In the genomic region with DNA sequence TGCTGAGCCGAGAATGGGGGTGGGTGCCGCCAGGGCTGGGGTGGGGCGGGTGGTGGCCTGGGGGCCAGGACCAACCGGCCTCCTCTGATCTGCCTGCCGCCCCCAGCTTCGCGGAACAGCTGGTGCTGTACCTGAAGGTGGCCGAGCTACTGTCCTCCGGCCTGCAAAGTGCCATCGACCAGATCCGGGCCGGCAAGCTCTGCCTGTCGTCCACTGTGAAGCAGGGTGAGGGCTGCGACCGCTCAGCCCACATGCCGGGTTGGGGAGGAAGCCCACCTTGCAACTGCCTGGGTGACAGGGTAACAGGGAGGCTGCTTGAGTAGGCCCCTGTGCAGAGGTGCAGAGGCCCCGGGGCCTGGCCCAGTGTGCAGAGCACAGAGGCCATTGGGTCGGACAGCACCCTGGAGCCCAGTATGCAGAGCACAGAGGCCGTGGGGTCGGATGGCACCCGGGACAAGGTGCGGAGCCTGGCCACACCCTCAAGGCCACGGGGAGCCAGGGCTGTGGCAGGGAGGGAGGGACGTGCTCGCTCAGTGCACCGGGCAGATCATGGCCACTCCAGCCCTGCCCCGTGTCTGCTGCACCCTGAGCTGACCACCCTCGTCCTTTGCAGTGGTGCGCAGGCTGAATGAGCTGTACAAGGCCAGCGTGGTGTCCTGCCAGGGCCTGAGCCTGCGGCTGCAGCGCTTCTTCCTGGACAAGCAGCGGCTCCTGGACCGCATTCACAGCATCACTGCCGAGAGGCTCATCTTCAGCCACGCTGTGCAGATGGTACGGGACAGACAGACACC, we compare ENCODE assay signal across 22 cellular contexts. TPM values are rescaled to one million over a fixed set of nuclear protein-coding genes. Genes with fewer than 3 reads are reported as not detected.
A peak's percentile ranks its signal among the peaks of the same experiment; 100 is the strongest.
DNase-seq lines count a peak whose midpoint lies in the region; ATAC-seq, FAIRE-seq and TF ChIP-seq lines count a peak whose summit lies in the region.
"Had no signal": no experiment of that assay in that cellular context is flagged by ENCODE, and none has a peak within 500 bp of the region (broad histone marks: within the 10 kb centered on the region; RNA-seq: fewer than 3 reads in every experiment).

No MANE protein-coding gene starts in this region.

- H3K27ac ChIP-seq in HCT116 (ENCODE audit: low read depth, low read length) = no peak overlapping the region
- H3K27ac ChIP-seq in H1 (ENCODE audit: low read depth, low read length) = no peak overlapping the region
- H3K27ac ChIP-seq in neuronal stem cell (replicated peaks; ENCODE audit: low read length) = no peak overlapping the region
- H3K27ac ChIP-seq: 22Rv1 had no signal

- 96% methylated on average over 21 of the region's 37 CpGs; no CpG with 5 or more reads in 1 of the 2 experiments for WGBS in H1 (ENCODE audit: extremely low coverage in 1 of 2, insufficient coverage in 1 of 2, insufficient read length in 1 of 2, insufficient replicate concordance in 2 of 2, low coverage in 1 of 2, low lambda C conversion rate in 2 of 2, missing lambda C conversion rate in 1 of 2), 2 experiments
- WGBS in neuronal stem cell (ENCODE audit: extremely low coverage in 2 of 2, insufficient read length in 2 of 2, insufficient replicate concordance in 1 of 2), 2 donors = no CpG with 5 or more reads among the region's 37 CpGs

- peaks cover 4% of the 10 kb centered on the region; the same call in 1 of the 2 replicates for H3K23me2 ChIP-seq in H1 (ENCODE audit: low read depth, low read length)

- FAIRE-seq in H1 (lab: Jason Lieb, UNC) = no peak
- FAIRE-seq: GM12878, GM18507, H54, RCC 7860 had no signal

- H2AFZ ChIP-seq in HCT116 (ENCODE audit: low read depth, low read length, poor library complexity, severe bottlenecking) (no peak overlapping the region), H1 (ENCODE audit: low read length) (no peak overlapping the region), neuronal stem cell (ENCODE audit: low read length) (no peak overlapping the region)

- H3K4me3 ChIP-seq in HCT116 (replicated peaks in 1 of 2; ENCODE audit: low read depth in 1 of 2, low read length in 2 of 2) (no peak overlapping the region), H1 (ENCODE audit: extremely low read depth in 1 of 4, insufficient read depth in 2 of 4, low read depth in 3 of 4, low read length in 4 of 4) (no peak overlapping the region), neuronal stem cell (ENCODE audit: low read length in 2 of 2) (no peak overlapping the region)
- H3K4me3 ChIP-seq: GM12878 had no signal

- H2AK5ac ChIP-seq in H1 (ENCODE audit: low read depth, low read length) = no peak overlapping the region
- H2AK5ac ChIP-seq in neuronal stem cell (ENCODE audit: low read depth, low read length) = no peak overlapping the region

- ATAC-seq in left cardiac atrium (no peak), Right ventricle myocardium inferior (no peak), HCT116 (peak; percentile 15; the same call in 1 of the 2 replicates), HG03095 (IDR thresholded peaks at IDR 0.05; ENCODE audit: unreplicated experiment) (no peak)
- ATAC-seq: GM12878 had no signal

- H4K5ac ChIP-seq in H1 (ENCODE audit: insufficient read length, low read depth, low read length) = no peak overlapping the region

- H2BK5ac ChIP-seq in H1 (ENCODE audit: low read depth, low read length) (no peak overlapping the region; the same call in 1 of the 2 replicates), neuronal stem cell (ENCODE audit: low read length) (peak overlapping the region; percentile 53)

- TF ChIP-seq POLR2A in HCT116 (IDR thresholded peaks at IDR 0.05; ENCODE audit: borderline replicate concordance, extremely low read depth, insufficient read depth, insufficient read length) (no peak), H1 (IDR thresholded peaks at IDR 0.05; ENCODE audit: control extremely low read depth in 1 of 2, low read depth in 2 of 2, low read length in 2 of 2) (no peak)

- TF ChIP-seq RAD21 in HCT116 (IDR thresholded peaks at IDR 0.05; ENCODE audit: low read depth) = no peak
- TF ChIP-seq RAD21 in H1 (IDR thresholded peaks at IDR 0.05 in 1 of 2, conservative IDR thresholded peaks at IDR 0.05 in 1 of 2; ENCODE audit: low read depth in 2 of 2, low read length in 2 of 2) = no peak

- H3K4me1 ChIP-seq in HCT116 (ENCODE audit: control insufficient read depth in 1 of 2, insufficient read depth in 2 of 2, low read length in 2 of 2) (no peaks in the 10 kb centered on the region), H1 (replicated peaks in 1 of 4; ENCODE audit: control insufficient read depth in 3 of 4, insufficient read depth in 4 of 4, low read length in 3 of 4) (no peaks in the 10 kb centered on the region), neuronal stem cell (ENCODE audit: control insufficient read depth in 2 of 2, insufficient read depth in 1 of 2, low read depth in 1 of 2, low read length in 2 of 2) (no peaks in the 10 kb centered on the region)

- CTCF ChIA-PET in HCT116 (lab: Charles Lee) (no interaction called here), H1 (lab: Charles Lee; ENCODE audit: partially characterized antibody) (interaction anchor here (0.6 to 1.2 kb wide), 4 partner anchors 10 to 183 kb away, joined by 3 to 4 read pairs (median 4); no protein-coding TSS in a partner anchor)

- no peak for TF ChIP-seq EP300 in H1 (IDR thresholded peaks at IDR 0.05; ENCODE audit: borderline replicate concordance in 1 of 2, low read depth in 2 of 2, low read length in 2 of 2)

- H3K36me3 ChIP-seq in HCT116 (ENCODE audit: control insufficient read depth in 1 of 2, insufficient read depth in 2 of 2, low read length in 2 of 2) (peaks cover 0 to 6% of the 10 kb centered on the region in 2 experiments; a peak in 1 of 4 replicates), H1 (ENCODE audit: control insufficient read depth in 2 of 4, insufficient read depth in 4 of 4, low read length in 3 of 4) (peaks cover 9 to 43% (median 26%) of the 10 kb centered on the region in 4 experiments), neuronal stem cell (replicated peaks in 1 of 2; ENCODE audit: control insufficient read depth in 2 of 2, insufficient read depth in 2 of 2, low read length in 2 of 2) (peaks cover 49 to 71% of the 10 kb centered on the region in 2 donors)

- H3K9me3 ChIP-seq in HCT116 (ENCODE audit: control insufficient read depth in 1 of 2, insufficient read depth in 1 of 2, low read depth in 1 of 2, low read length in 2 of 2) = no peaks in the 10 kb centered on the region
- no peaks in the 10 kb centered on the region for H3K9me3 ChIP-seq in H1 (ENCODE audit: insufficient read depth in 2 of 2, low read depth in 1 of 2, low read length in 1 of 2)
- H3K9me3 ChIP-seq in neuronal stem cell (replicated peaks in 1 of 2; ENCODE audit: control insufficient read depth in 2 of 2, insufficient read depth in 1 of 2, low read depth in 1 of 2, low read length in 2 of 2) = no peaks in the 10 kb centered on the region
- H3K9me3 ChIP-seq: SK-N-SH had no signal

- H3K4me2 ChIP-seq in HCT116 (ENCODE audit: low read length) = no peak overlapping the region
- no peak overlapping the region for H3K4me2 ChIP-seq in H1 (ENCODE audit: insufficient read depth in 1 of 2, low read depth in 2 of 2, low read length in 2 of 2)
- H3K4me2 ChIP-seq in neuronal stem cell (ENCODE audit: insufficient read depth, low read length, poor library complexity, severe bottlenecking) = no peak overlapping the region
- H3K4me2 ChIP-seq: SK-N-SH had no signal

- DNase-seq in left cardiac atrium (peak; percentile 18), Right ventricle myocardium inferior (ENCODE audit: missing footprints) (no peak), HCT116 (ENCODE audit: low read depth, low spot score) (no peak), H1 (ENCODE audit: low read depth in 1 of 2, low spot score in 2 of 2) (no peak), neuronal stem cell (ENCODE audit: low spot score) (no peak)
- no peak for DNase-seq in activated CD4-positive, CD25-positive, alpha-beta regulatory T cell (lab: John Stamatoyannopoulos, UW)
- DNase-seq in stimulated activated CD4-positive, alpha-beta T cell treated with anti-CD3 and anti-CD28 coated beads, Interleukin-4, amount 100 ng/mL, for 24 hours = no peak
- DNase-seq: CD4-positive, CD25-positive, alpha-beta regulatory T cell; COR-L47; DMS153; GDM1; NCI-H1092 treated with DMSO at 0.1 percent for 48 hours; NCI-H1694; NCI-H2081 treated with DMSO at 0.1 percent for 48 hours; SHP77 treated with DMSO at 0.1 percent for 48 hours; SK-N-SH had no signal

- H3K9ac ChIP-seq in HCT116 (ENCODE audit: low read length) (no peak overlapping the region), H1 (replicated peaks in 1 of 4; ENCODE audit: extremely low read depth in 1 of 4, low read depth in 3 of 4, low read length in 3 of 4) (no peak overlapping the region), neuronal stem cell (ENCODE audit: low read depth, low read length, poor library complexity) (peak overlapping the region; percentile 60)
- H3K9ac ChIP-seq: SK-N-SH had no signal

- RAD21 ChIA-PET in HCT116 (lab: Charles Lee; ENCODE audit: low non-redundant PET in 1 of 2, low total read pairs in 2 of 2, uncharacterized antibody in 2 of 2, unreplicated experiment in 2 of 2) = no interaction called here

- H3K27me3 ChIP-seq in HCT116 (ENCODE audit: insufficient read depth, low read length) (no peaks in the 10 kb centered on the region), H1 (replicated peaks in 1 of 4; ENCODE audit: control insufficient read depth in 3 of 4, extremely low read depth in 1 of 4, insufficient read depth in 3 of 4, low read length in 3 of 4) (no peaks in the 10 kb centered on the region), neuronal stem cell (ENCODE audit: control insufficient read depth in 3 of 3, insufficient read depth in 3 of 3, low read depth in 1 of 3, low read length in 3 of 3) (no peaks in the 10 kb centered on the region)

- H3K18ac ChIP-seq in H1 (ENCODE audit: extremely low read depth, low read length) (no peak overlapping the region), neuronal stem cell (ENCODE audit: low read length) (peak overlapping the region; percentile 38)

- H3K79me1 ChIP-seq in H1 (ENCODE audit: low read depth, low read length) (no peaks in the 10 kb centered on the region), neuronal stem cell (ENCODE audit: low read depth, low read length) (peaks cover 4% of the 10 kb centered on the region)

- H3K4ac ChIP-seq in H1 (replicated peaks; ENCODE audit: insufficient read length, low read depth, low read length) = no peak overlapping the region
- H3K4ac ChIP-seq in neuronal stem cell (ENCODE audit: low read length) = no peak overlapping the region

- no peak overlapping the region for H2BK20ac ChIP-seq in H1 (ENCODE audit: low read length)

- BruUV-seq in HCT116 (replicated peaks; lab: Mats Ljungman, UMichigan) = no TSS peak

- H3K56ac ChIP-seq in H1 (replicated peaks; ENCODE audit: insufficient read length, low read depth, low read length) = no peak overlapping the region

- H4K8ac ChIP-seq in H1 (ENCODE audit: extremely low read depth, insufficient read depth, low read length) (no peak overlapping the region; the same call in 1 of the 2 replicates), neuronal stem cell (ENCODE audit: low read depth, low read length) (no peak overlapping the region)

- H3K23ac ChIP-seq in H1 (ENCODE audit: insufficient read length) = no peak overlapping the region
- peak overlapping the region; percentile 55 for H3K23ac ChIP-seq in neuronal stem cell (ENCODE audit: low read depth, low read length, poor library complexity)

- H2BK15ac ChIP-seq in H1 (ENCODE audit: low read length) = no peak overlapping the region
- no peak overlapping the region for H2BK15ac ChIP-seq in neuronal stem cell (ENCODE audit: low read length)

- H2BK120ac ChIP-seq in H1 (replicated peaks; ENCODE audit: low read depth, low read length) (no peak overlapping the region), neuronal stem cell (ENCODE audit: low read depth, low read length) (no peak overlapping the region)

- H4K91ac ChIP-seq in H1 (replicated peaks; ENCODE audit: insufficient read length, low read length) (no peak overlapping the region), neuronal stem cell (ENCODE audit: low read depth, low read length, poor library complexity) (no peak overlapping the region)

- H4K20me1 ChIP-seq in HCT116 (ENCODE audit: insufficient read depth) (no peaks in the 10 kb centered on the region), H1 (replicated peaks in 1 of 2; ENCODE audit: control insufficient read depth in 1 of 2, insufficient read depth in 2 of 2, low read length in 2 of 2) (peaks cover 0 to 11% of the 10 kb centered on the region in 2 experiments)

- H3K14ac ChIP-seq in H1 (ENCODE audit: insufficient read length) (no peak overlapping the region), neuronal stem cell (ENCODE audit: low read length) (no peak overlapping the region)

- intact Hi-C loops in left cardiac atrium (cut with DNase I) (no loop called here), Right ventricle myocardium inferior (cut with DNase I) (no loop called here), HCT116 (cut with micrococcal nuclease) (no loop called here)

- no peaks in the 10 kb centered on the region for H3K9me2 ChIP-seq in HCT116 (ENCODE audit: insufficient read depth)
- H3K9me2 ChIP-seq: SK-N-SH had no signal

- no peak overlapping the region for H2BK12ac ChIP-seq in H1 (ENCODE audit: low read depth, low read length)
- no peak overlapping the region for H2BK12ac ChIP-seq in neuronal stem cell (ENCODE audit: low read length)

- POLR2A ChIA-PET in HCT116 (lab: Charles Lee) = no interaction called here
- POLR2A ChIA-PET in H1 (lab: Charles Lee; ENCODE audit: partially characterized antibody) = interaction anchor here (1.8 to 4.8 kb wide), 3 partner anchors 8 to 66 kb away, joined by 4 to 33 read pairs (median 27); partner anchors contain the start of gene PUS1

- H3K79me2 ChIP-seq in HCT116 (ENCODE audit: insufficient read depth, low read length) (no peaks in the 10 kb centered on the region), H1 (ENCODE audit: control insufficient read depth in 1 of 2, insufficient read depth in 2 of 2, low read length in 2 of 2) (no peaks in the 10 kb centered on the region)

- TF ChIP-seq CTCF in HCT116 (IDR thresholded peaks at IDR 0.05 in 2 of 3, conservative IDR thresholded peaks at IDR 0.05 in 1 of 3; ENCODE audit: borderline replicate concordance in 1 of 3, insufficient read depth in 1 of 3, low read depth in 2 of 3, low read length in 2 of 3) (no peak), H1 (IDR thresholded peaks at IDR 0.05; ENCODE audit: control extremely low read depth in 1 of 3, insufficient read depth in 1 of 3, low read depth in 1 of 3, low read length in 3 of 3) (no peak)

RNA-seq across cellular contexts. Expression of gene PUS1, which starts 9.5 kb away (rescaled TPM):
- total RNA-seq in left cardiac atrium (10 to 100 TPM in 1 of 2 donors, 1 to 10 TPM in 1; 7.7 to 19.2 TPM), Right ventricle myocardium inferior (9.4 TPM), HCT116 (2021; ENCODE audit: unreplicated experiment) (77.3 TPM)
- polyA plus RNA-seq in HCT116 (2012) = 46.8 and 49.7 TPM in 2 replicates
- 81.2 and 82.5 TPM in 2 replicates for total RNA-seq in H1 (2021; fragmentation: NEBNext Ultra II Directional; extraction: Animal tissue kit (Norgen Biotek cat#: 25700))
- 48.1 and 65.7 TPM in 2 replicates for polyA plus RNA-seq in H1 (2011; rRNA removed)
- polyA plus RNA-seq in H1 (2011; cell fraction: cytosol; rRNA removed) = 74.1 TPM
- polyA plus RNA-seq in H1 (2011; cell fraction: nucleus; rRNA removed) = 85.2 TPM
- 57.7 to 80.3 TPM (median 73.5 TPM) in 4 replicates for polyA plus RNA-seq in H1 (2012, experiment 1 of 2)
- 51.6 TPM for polyA plus RNA-seq in H1 (2012, experiment 2 of 2)
- polyA plus RNA-seq in H1 (2013, experiment 1 of 2) = 42.1 TPM
- polyA plus RNA-seq in H1 (2013, experiment 2 of 2) = 42.7 TPM
- polyA minus RNA-seq in H1 (2011; rRNA and poly(A)+ RNA removed) = 28.4 and 37.6 TPM in 2 replicates
- polyA minus RNA-seq in H1 (2011; cell fraction: cytosol; rRNA and poly(A)+ RNA removed) = 50.9 TPM
- 40.6 TPM for polyA minus RNA-seq in H1 (2011; cell fraction: nucleus; rRNA and poly(A)+ RNA removed)
- 10.3 TPM for polyA plus RNA-seq in neuronal stem cell (2013, experiment 1 of 2)
- 8.8 TPM for polyA plus RNA-seq in neuronal stem cell (2013, experiment 2 of 2)

RNA-seq across cellular contexts. Expression of gene ULK1, which starts 25.1 kb away (rescaled TPM):
- total RNA-seq in left cardiac atrium (10 to 100 TPM; 27.6 to 34.5 TPM), Right ventricle myocardium inferior (49.3 TPM), HCT116 (2021; ENCODE audit: unreplicated experiment) (34.2 TPM)
- 17.4 and 24.4 TPM in 2 replicates for polyA plus RNA-seq in HCT116 (2012)
- 44.1 and 48.5 TPM in 2 replicates for total RNA-seq in H1 (2021; fragmentation: NEBNext Ultra II Directional; extraction: Animal tissue kit (Norgen Biotek cat#: 25700))
- polyA plus RNA-seq in H1 (2011; rRNA removed) = 13.0 and 26.4 TPM in 2 replicates
- 11.9 TPM for polyA plus RNA-seq in H1 (2011; cell fraction: cytosol; rRNA removed)
- 127 TPM for polyA plus RNA-seq in H1 (2011; cell fraction: nucleus; rRNA removed)
- 26.7 to 43.8 TPM (median 39.0 TPM) in 4 replicates for polyA plus RNA-seq in H1 (2012, experiment 1 of 2)
- 26.9 TPM for polyA plus RNA-seq in H1 (2012, experiment 2 of 2)
- polyA plus RNA-seq in H1 (2013, experiment 1 of 2) = 23.4 TPM
- 23.0 TPM for polyA plus RNA-seq in H1 (2013, experiment 2 of 2)
- 12.9 and 16.5 TPM in 2 replicates for polyA minus RNA-seq in H1 (2011; rRNA and poly(A)+ RNA removed)
- polyA minus RNA-seq in H1 (2011; cell fraction: cytosol; rRNA and poly(A)+ RNA removed) = 29.4 TPM
- polyA minus RNA-seq in H1 (2011; cell fraction: nucleus; rRNA and poly(A)+ RNA removed) = 42.7 TPM
- 21.6 TPM for polyA plus RNA-seq in neuronal stem cell (2013, experiment 1 of 2)
- 22.4 TPM for polyA plus RNA-seq in neuronal stem cell (2013, experiment 2 of 2)

RNA-seq across cellular contexts. Expression of gene EP400, which starts 30.2 kb away (rescaled TPM):
- total RNA-seq in left cardiac atrium (10 to 100 TPM; 15.7 to 21.1 TPM), Right ventricle myocardium inferior (13.9 TPM), HCT116 (2021; ENCODE audit: unreplicated experiment) (54.5 TPM)
- 27.2 and 28.2 TPM in 2 replicates for polyA plus RNA-seq in HCT116 (2012)
- total RNA-seq in H1 (2021; fragmentation: NEBNext Ultra II Directional; extraction: Animal tissue kit (Norgen Biotek cat#: 25700)) = 69.6 and 69.7 TPM in 2 replicates
- 13.1 and 16.2 TPM in 2 replicates for polyA plus RNA-seq in H1 (2011; rRNA removed)
- polyA plus RNA-seq in H1 (2011; cell fraction: cytosol; rRNA removed) = 9.9 TPM
- 43.9 TPM for polyA plus RNA-seq in H1 (2011; cell fraction: nucleus; rRNA removed)
- polyA plus RNA-seq in H1 (2012, experiment 1 of 2) = 41.3 to 47.5 TPM (median 44.4 TPM) in 4 replicates
- 14.9 TPM for polyA plus RNA-seq in H1 (2012, experiment 2 of 2)
- 29.6 TPM for polyA plus RNA-seq in H1 (2013, experiment 1 of 2)
- polyA plus RNA-seq in H1 (2013, experiment 2 of 2) = 24.5 TPM
- 22.0 and 23.0 TPM in 2 replicates for polyA minus RNA-seq in H1 (2011; rRNA and poly(A)+ RNA removed)
- 27.4 TPM for polyA minus RNA-seq in H1 (2011; cell fraction: cytosol; rRNA and poly(A)+ RNA removed)
- polyA minus RNA-seq in H1 (2011; cell fraction: nucleus; rRNA and poly(A)+ RNA removed) = 33.5 TPM
- 20.4 TPM for polyA plus RNA-seq in neuronal stem cell (2013, experiment 1 of 2)
- 21.2 TPM for polyA plus RNA-seq in neuronal stem cell (2013, experiment 2 of 2)
